11 cellular contexts compared by ENCODE assay signal in the genomic region with DNA sequence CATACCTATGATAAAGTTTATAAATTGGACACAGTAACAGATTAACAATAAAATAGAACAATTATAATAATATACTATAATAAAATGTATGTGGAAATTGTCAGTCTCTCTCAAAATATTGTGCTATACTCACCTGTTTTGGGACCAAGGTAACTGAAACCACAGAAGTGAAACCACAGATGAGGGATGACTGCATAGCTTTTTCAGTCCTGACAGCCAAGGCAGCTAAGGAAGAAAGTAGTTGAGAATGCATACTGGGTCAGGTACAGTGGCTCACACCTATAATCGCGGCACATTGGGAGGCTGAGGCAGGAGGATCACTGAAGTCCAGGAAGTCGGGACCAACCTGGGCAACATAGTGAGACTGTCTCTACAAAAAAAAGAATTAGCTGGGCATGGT. TPM values are rescaled to one million over a fixed set of nuclear protein-coding genes. Genes with fewer than 3 reads are reported as not detected.
DNase-seq lines count a peak whose midpoint lies in the region; ATAC-seq and TF ChIP-seq lines count a peak whose summit lies in the region.
"Had no signal": no experiment of that assay in that cellular context is flagged by ENCODE, and none has a peak within 500 bp of the region (broad histone marks: within the 10 kb centered on the region; RNA-seq: fewer than 3 reads in every experiment).

No MANE protein-coding gene starts in this region.

- peaks cover 39% of the 10 kb centered on the region for H3K36me3 Mint-ChIP-seq in T-cell

- CTCF ChIA-PET in T-cell (lab: Charles Lee) = interaction anchor here in 1 of 2 donors (0.7 kb wide), 1 partner anchor 1417 kb away, joined by 3 read pairs; no protein-coding TSS in a partner anchor

- POLR2A ChIA-PET in T-cell (lab: Charles Lee) = interaction anchor here in 1 of 2 donors (0.6 kb wide), 1 partner anchor 9 kb away, joined by 4 read pairs; the partner anchor contains the start of gene SRP19

- H3K9me3 Mint-ChIP-seq in T-cell = no peaks in the 10 kb centered on the region

- H3K9ac ChIP-seq in colonic mucosa (ENCODE audit: low read depth in 2 of 2, low read length in 2 of 2) = no peak overlapping the region

- TF ChIP-seq CTCF in GM12864 (IDR thresholded peaks at IDR 0.05; ENCODE audit: low read depth, low read length, missing control alignments) (no peak), colonic mucosa (IDR thresholded peaks at IDR 0.05) (no peak)

- H3K27ac ChIP-seq in colonic mucosa = no peak overlapping the region

- no peaks in the 10 kb centered on the region for H3K36me3 ChIP-seq in colonic mucosa

- DNase-seq in GM12864 (ENCODE audit: low read depth) (peak; percentile 15), T-cell (no peak), colonic mucosa (no peak), ACHN (no peak), SKM-1 treated with dmso at 0.1 percent for 144 hours (lab: John Stamatoyannopoulos, UW; ENCODE audit: unreplicated experiment) (no peak)
- no peak for DNase-seq in stimulated activated CD4-positive, alpha-beta T cell treated with anti-CD3 and anti-CD28 coated beads, Interleukin-15, amount 100 ng/mL, for 24 hours
- DNase-seq: COR-L47; NCI-H1436; stimulated activated CD8-positive, alpha-beta memory T cell treated with anti-CD3 and anti-CD28 coated beads, Interleukin-4, amount 100 ng/mL, for 48 hours had no signal

- H3K4me1 Mint-ChIP-seq in T-cell = peaks cover 25 to 55% (median 53%) of the 10 kb centered on the region in 3 donors

- no peaks in the 10 kb centered on the region for H3K4me1 ChIP-seq in colonic mucosa

- H3K4me3 ChIP-seq in GM12864 (ENCODE audit: low read depth, low read length) = no peak overlapping the region
- no peak overlapping the region for H3K4me3 ChIP-seq in colonic mucosa

- H3K27me3 Mint-ChIP-seq in T-cell = no peaks in the 10 kb centered on the region

- intact Hi-C loops in colonic mucosa (cut with DNase I) = no loop called here

- H3K9me3 ChIP-seq in colonic mucosa = no peaks in the 10 kb centered on the region

- peak overlapping the region; percentile 64 to 89 for H3K27ac Mint-ChIP-seq in T-cell

- ATAC-seq in GM19395 (IDR thresholded peaks at IDR 0.05; ENCODE audit: unreplicated experiment) (peak; percentile 90), HG02884 (IDR thresholded peaks at IDR 0.05; ENCODE audit: unreplicated experiment) (peak; percentile 74), T-cell (replicated peaks in 1 of 4) (peak in 3 of 4 experiments; percentile 60 to 81 (median 77))

- no peaks in the 10 kb centered on the region for H3K27me3 ChIP-seq in colonic mucosa

- in situ Hi-C loops in ACHN (cut with HindIII; ENCODE audit: low pct_ligation_motif_present, low pct_unique_long_range_greater_than_20kb, low sequenced_read_pairs) = no loop called here

- no peak overlapping the region for H3K4me3 Mint-ChIP-seq in T-cell

RNA-seq across cellular contexts. Expression of gene SRP19, which starts 8.9 kb away (rescaled TPM):
- total RNA-seq in T-cell = 10 to 100 TPM; 34.6 to 44.9 (median 40.4) TPM
- 10 to 100 TPM; 27.0 to 33.2 TPM for total RNA-seq in colonic mucosa

RNA-seq across cellular contexts. Expression of gene REEP5, which starts 52.1 kb away (rescaled TPM):
- 10 to 100 TPM; 23.0 to 71.1 (median 53.2) TPM for total RNA-seq in T-cell
- 10 to 100 TPM; 76.7 to 96.3 TPM for total RNA-seq in colonic mucosa
